Comparison of ENCODE assay signal across 8 cellular contexts in the genomic region with DNA sequence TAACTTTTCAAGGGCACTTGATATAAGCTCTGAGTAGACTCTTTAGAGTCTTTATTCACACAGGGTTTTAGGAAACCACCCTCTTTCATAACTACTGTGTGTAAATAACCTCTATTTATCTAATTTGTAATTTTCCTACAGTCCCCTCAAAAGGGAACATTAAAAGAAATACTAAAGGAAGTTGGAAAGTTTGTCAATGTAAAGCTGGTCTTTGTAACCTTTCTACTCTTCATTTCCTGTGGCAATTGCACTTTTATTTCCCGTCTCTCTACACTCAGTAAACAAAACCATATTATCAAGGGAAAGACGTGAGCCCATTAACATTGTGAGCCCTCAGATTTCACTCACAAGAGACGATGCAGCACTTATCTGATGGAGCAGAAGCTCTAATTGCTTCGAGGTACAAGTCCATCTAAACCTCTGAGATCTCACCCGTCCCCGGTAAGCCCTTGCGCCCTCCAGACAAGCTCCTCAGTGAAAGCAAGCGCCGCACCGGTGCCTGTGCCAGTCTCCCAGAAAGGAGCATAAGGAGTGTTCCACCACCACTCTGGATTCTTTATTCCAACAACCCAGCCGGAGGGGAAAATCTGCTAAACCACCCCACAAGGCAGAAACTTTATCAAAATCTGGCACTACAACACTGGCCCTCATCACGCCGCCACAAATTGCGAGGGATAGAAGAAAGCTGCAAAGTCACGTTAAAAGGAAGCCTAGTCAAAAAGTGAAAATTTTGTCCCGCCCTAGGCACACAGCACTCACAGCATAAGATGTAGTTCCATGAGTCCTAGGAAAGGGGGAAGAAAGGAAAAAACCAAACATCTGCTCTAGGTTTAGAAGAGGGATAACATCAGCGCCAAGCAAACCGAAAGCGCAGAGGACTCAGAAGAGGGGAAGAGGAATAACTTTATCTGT. TPM values are rescaled to one million over a fixed set of nuclear protein-coding genes. Genes with fewer than 3 reads are reported as not detected.
DNase-seq lines count a peak whose midpoint lies in the region; ATAC-seq and TF ChIP-seq lines count a peak whose summit lies in the region.

No MANE protein-coding gene starts in this region.

- no peaks in the 10 kb centered on the region for H3F3A ChIP-seq in neural cell (ENCODE audit: insufficient read depth, low read length, poor library complexity, severe bottlenecking)

- TF ChIP-seq EP300 in neural cell (conservative IDR thresholded peaks at IDR 0.05; ENCODE audit: poor library complexity, severe bottlenecking) = no peak

- peaks cover 17% of the 10 kb centered on the region in 2 donors for H3K4me1 Mint-ChIP-seq in effector memory CD8-positive, alpha-beta T cell (ENCODE audit: low read depth in 2 of 2)

- H3K27ac ChIP-seq in neural cell (ENCODE audit: low read length) = no peak overlapping the region

- no peak for ATAC-seq in effector memory CD8-positive, alpha-beta T cell (replicated peaks)

- H3K4me2 ChIP-seq in neural cell (ENCODE audit: low read length) = no peak overlapping the region

- peaks cover 3% of the 10 kb centered on the region for H3K36me3 Mint-ChIP-seq in effector memory CD8-positive, alpha-beta T cell (ENCODE audit: insufficient read depth)

- no peaks in the 10 kb centered on the region for H3K79me2 ChIP-seq in neural cell (replicated peaks; ENCODE audit: insufficient read depth, low read length)

- H3K9me2 ChIP-seq in neural cell (ENCODE audit: insufficient read depth, low read length) = no peaks in the 10 kb centered on the region

- H3K4me3 Mint-ChIP-seq in effector memory CD8-positive, alpha-beta T cell = peak overlapping the region; percentile 84 to 86

- H3K27me3 Mint-ChIP-seq in effector memory CD8-positive, alpha-beta T cell = peaks cover 79 to 92% of the 10 kb centered on the region in 2 donors

- no peaks in the 10 kb centered on the region for H4K20me1 ChIP-seq in neural cell (ENCODE audit: insufficient read depth)

- no peak overlapping the region for H3K27ac Mint-ChIP-seq in effector memory CD8-positive, alpha-beta T cell

- peaks cover 99% of the 10 kb centered on the region for H3K27me3 ChIP-seq in neural cell (ENCODE audit: insufficient read depth, low read depth, low read length)

- peak; percentile 36 for DNase-seq in NCI-H2196 (lab: John Stamatoyannopoulos, UW; ENCODE audit: unreplicated experiment)
- no peak for DNase-seq in NCI-H2196 treated with DMSO at 0.1 percent for 48 hours (lab: John Stamatoyannopoulos, UW; ENCODE audit: unreplicated experiment)
- DNase-seq in NCI-H748 (lab: John Stamatoyannopoulos, UW; ENCODE audit: unreplicated experiment) = peak; percentile 75
- DNase-seq in effector memory CD8-positive, alpha-beta T cell = no peak
- no peak for DNase-seq in Kasumi-1 (lab: John Stamatoyannopoulos, UW)
- no peak for DNase-seq in middle frontal gyrus (ENCODE audit: extremely low spot score, low spot score)
- DNase-seq in NK-92 treated with Interleukin-12 subunit alpha and Interleukin-12 subunit beta, amount 100 ng/mL, for 24 hours (lab: John Stamatoyannopoulos, UW) = no peak

- no peak overlapping the region for H3K9ac ChIP-seq in neural cell (ENCODE audit: low read length)

- peak overlapping the region; percentile 51 for H3K4me3 ChIP-seq in neural cell (ENCODE audit: low read length)

- no peaks in the 10 kb centered on the region for H3K9me3 Mint-ChIP-seq in effector memory CD8-positive, alpha-beta T cell

- TF ChIP-seq CTCF in neural cell (IDR thresholded peaks at IDR 0.05; ENCODE audit: poor library complexity, severe bottlenecking) = no peak

- no peaks in the 10 kb centered on the region for H3K36me3 ChIP-seq in neural cell (ENCODE audit: insufficient read depth, low read length)

- no peak overlapping the region for H2AFZ ChIP-seq in neural cell (ENCODE audit: low read depth, low read length)

- H3K9me3 ChIP-seq in neural cell (ENCODE audit: low read length) = no peaks in the 10 kb centered on the region

- TF ChIP-seq RAD21 in neural cell (conservative IDR thresholded peaks at IDR 0.05) = no peak

TF ChIP-seq in neural cell, 6 proteins besides CTCF, POLR2A, EP300 and RAD21:
- no peak for TF ChIP-seq SMC3 (conservative IDR thresholded peaks at IDR 0.05; ENCODE audit: poor library complexity)
- TF ChIP-seq MXI1 (conservative IDR thresholded peaks at IDR 0.05; ENCODE audit: poor library complexity, severe bottlenecking) = no peak
- no peak for TF ChIP-seq TAF1 (IDR thresholded peaks at IDR 0.05; ENCODE audit: low read depth)
- TF ChIP-seq POLR2AphosphoS5 (IDR thresholded peaks at IDR 0.05) = no peak
- TF ChIP-seq, protein P1, sequence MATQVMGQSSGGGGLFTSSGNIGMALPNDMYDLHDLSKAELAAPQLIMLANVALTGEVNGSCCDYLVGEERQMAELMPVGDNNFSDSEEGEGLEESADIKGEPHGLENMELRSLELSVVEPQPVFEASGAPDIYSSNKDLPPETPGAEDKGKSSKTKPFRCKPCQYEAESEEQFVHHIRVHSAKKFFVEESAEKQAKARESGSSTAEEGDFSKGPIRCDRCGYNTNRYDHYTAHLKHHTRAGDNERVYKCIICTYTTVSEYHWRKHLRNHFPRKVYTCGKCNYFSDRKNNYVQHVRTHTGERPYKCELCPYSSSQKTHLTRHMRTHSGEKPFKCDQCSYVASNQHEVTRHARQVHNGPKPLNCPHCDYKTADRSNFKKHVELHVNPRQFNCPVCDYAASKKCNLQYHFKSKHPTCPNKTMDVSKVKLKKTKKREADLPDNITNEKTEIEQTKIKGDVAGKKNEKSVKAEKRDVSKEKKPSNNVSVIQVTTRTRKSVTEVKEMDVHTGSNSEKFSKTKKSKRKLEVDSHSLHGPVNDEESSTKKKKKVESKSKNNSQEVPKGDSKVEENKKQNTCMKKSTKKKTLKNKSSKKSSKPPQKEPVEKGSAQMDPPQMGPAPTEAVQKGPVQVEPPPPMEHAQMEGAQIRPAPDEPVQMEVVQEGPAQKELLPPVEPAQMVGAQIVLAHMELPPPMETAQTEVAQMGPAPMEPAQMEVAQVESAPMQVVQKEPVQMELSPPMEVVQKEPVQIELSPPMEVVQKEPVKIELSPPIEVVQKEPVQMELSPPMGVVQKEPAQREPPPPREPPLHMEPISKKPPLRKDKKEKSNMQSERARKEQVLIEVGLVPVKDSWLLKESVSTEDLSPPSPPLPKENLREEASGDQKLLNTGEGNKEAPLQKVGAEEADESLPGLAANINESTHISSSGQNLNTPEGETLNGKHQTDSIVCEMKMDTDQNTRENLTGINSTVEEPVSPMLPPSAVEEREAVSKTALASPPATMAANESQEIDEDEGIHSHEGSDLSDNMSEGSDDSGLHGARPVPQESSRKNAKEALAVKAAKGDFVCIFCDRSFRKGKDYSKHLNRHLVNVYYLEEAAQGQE (IDR thresholded peaks at IDR 0.05; ENCODE audit: borderline replicate concordance) = no peak
- no peak for TF ChIP-seq EZH2 (IDR thresholded peaks at IDR 0.05; ENCODE audit: borderline replicate concordance, insufficient read depth, low read length, poor library complexity, severe bottlenecking)

RNA-seq across cellular contexts. Expression of a gene that starts 0.9 kb away (rescaled TPM):
- polyA plus RNA-seq in neural cell = not detected in 2 replicates
- polyA minus RNA-seq in neural cell = not detected in 2 replicates

RNA-seq across cellular contexts. Expression of a gene that starts 30.5 kb away (rescaled TPM):
- not detected in 2 replicates for polyA plus RNA-seq in neural cell
- not detected in 2 replicates for polyA minus RNA-seq in neural cell

RNA-seq across cellular contexts. Expression of a gene that starts 36.2 kb away (rescaled TPM):
- not detected in 2 replicates for polyA plus RNA-seq in neural cell
- not detected in 2 replicates for polyA minus RNA-seq in neural cell

RNA-seq across cellular contexts. Expression of a gene that starts 58.1 kb away (rescaled TPM):
- polyA plus RNA-seq in neural cell = not detected in 2 replicates
- polyA minus RNA-seq in neural cell = not detected in 2 replicates

Comparison
In these comparisons a context has a peak if more than half of its experiments do, and no peak if none do; other contexts are left out.
1. DNase-seq: peak in NCI-H2196 (single experiment) and NCI-H748 (single experiment); none in NCI-H2196 treated with DMSO at 0.1 percent for 48 hours (single experiment), effector memory CD8-positive, alpha-beta T cell (0 of 3), Kasumi-1 (0 of 2), middle frontal gyrus (single experiment) and NK-92 treated with Interleukin-12 subunit alpha and Interleukin-12 subunit beta, amount 100 ng/mL, for 24 hours (single experiment).